ENCODE assay signal across 8 cellular contexts in genomic region chr10:127243490-127244272, GRCh38. TPM values are rescaled to one million over a fixed set of nuclear protein-coding genes. Genes with fewer than 3 reads are reported as not detected.
DNase-seq lines count a peak whose midpoint lies in the region; ATAC-seq and TF ChIP-seq lines count a peak whose summit lies in the region.

No MANE protein-coding gene starts in this region.

- no peaks in the 10 kb centered on the region for H3K79me2 ChIP-seq in HCT116 (ENCODE audit: insufficient read depth, low read length)
- H3K79me2 ChIP-seq in osteoblast (ENCODE audit: insufficient read depth, low read length): no peaks in the 10 kb centered on the region

- H3K4me1 ChIP-seq in HCT116 (ENCODE audit: control insufficient read depth in 1 of 2, insufficient read depth in 2 of 2, low read length in 2 of 2) (no peaks in the 10 kb centered on the region), osteoblast (ENCODE audit: insufficient read depth, low read length) (no peaks in the 10 kb centered on the region), sigmoid colon (no peaks in the 10 kb centered on the region)

- CTCF ChIA-PET in HCT116 (lab: Charles Lee): interaction anchor here (0.6 to 1.5 kb wide), 10 partner anchors 10 to 610 kb away, joined by 3 to 11 read pairs (median 4); no protein-coding TSS in a partner anchor

- POLR2A ChIA-PET in HCT116 (lab: Charles Lee): no interaction called here

- no peak overlapping the region for H3K9ac ChIP-seq in HCT116 (ENCODE audit: low read length)

- RAD21 ChIA-PET in HCT116 (lab: Charles Lee; ENCODE audit: low non-redundant PET in 1 of 2, low total read pairs in 2 of 2, uncharacterized antibody in 2 of 2, unreplicated experiment in 2 of 2): no interaction called here

- WGBS in sigmoid colon, 2 donors: 33 to 56% methylated on average over 4 of the region's 4 CpGs

- intact Hi-C loops in HCT116 (cut with micrococcal nuclease): loop anchor here (5.0 to 10.0 kb wide), 3 partner anchors 114 to 611 kb away; no protein-coding TSS in a partner anchor
- intact Hi-C loops in sigmoid colon (cut with DNase I): no loop called here

- H3K9me2 ChIP-seq in HCT116 (ENCODE audit: insufficient read depth): no peaks in the 10 kb centered on the region

- H3K36me3 ChIP-seq in HCT116 (ENCODE audit: control insufficient read depth in 1 of 2, insufficient read depth in 2 of 2, low read length in 2 of 2) (no peaks in the 10 kb centered on the region), osteoblast (ENCODE audit: insufficient read depth, low read length) (peaks cover 2% of the 10 kb centered on the region), sigmoid colon (peaks cover 0 to 10% (median 0%) of the 10 kb centered on the region in 4 donors)

- TF ChIP-seq POLR2A in HCT116 (IDR thresholded peaks at IDR 0.05; ENCODE audit: borderline replicate concordance, extremely low read depth, insufficient read depth, insufficient read length) (no peak), sigmoid colon (IDR thresholded peaks at IDR 0.05) (no peak)

- TF ChIP-seq CTCF in AG09319 (IDR thresholded peaks at IDR 0.05; ENCODE audit: low read depth, low read length): peak; percentile 52
- TF ChIP-seq CTCF in HCT116 (IDR thresholded peaks at IDR 0.05 in 2 of 3, conservative IDR thresholded peaks at IDR 0.05 in 1 of 3; ENCODE audit: borderline replicate concordance in 1 of 3, insufficient read depth in 1 of 3, low read depth in 2 of 3, low read length in 2 of 3): peak; percentile 55 to 96 (median 89); a peak in 5 of 6 replicates
- TF ChIP-seq CTCF in epithelial cell of proximal tubule (conservative IDR thresholded peaks at IDR 0.05; ENCODE audit: low read depth, low read length): peak; percentile 93
- TF ChIP-seq CTCF in osteoblast (IDR thresholded peaks at IDR 0.05; ENCODE audit: extremely low read depth, low read depth, low read length): peak; percentile 74
- TF ChIP-seq CTCF in coronary artery (IDR thresholded peaks at IDR 0.05): no peak
- TF ChIP-seq CTCF in sigmoid colon (IDR thresholded peaks at IDR 0.05): peak in 1 of 4 experiments; percentile 9

- no peak overlapping the region for H3K4me2 ChIP-seq in HCT116 (ENCODE audit: low read length)
- no peak overlapping the region for H3K4me2 ChIP-seq in osteoblast (ENCODE audit: insufficient read depth, low read length)

- ATAC-seq in HCT116 (peak; percentile 98), GM18511 (IDR thresholded peaks at IDR 0.05; ENCODE audit: unreplicated experiment) (no peak)

- H4K20me1 ChIP-seq in HCT116 (ENCODE audit: insufficient read depth): no peaks in the 10 kb centered on the region
- H4K20me1 ChIP-seq in osteoblast (ENCODE audit: insufficient read depth, low read length): peaks cover 8% of the 10 kb centered on the region

- TF ChIP-seq RAD21 in HCT116 (IDR thresholded peaks at IDR 0.05; ENCODE audit: low read depth): peak; percentile 57

- H2AFZ ChIP-seq in HCT116 (ENCODE audit: low read depth, low read length, poor library complexity, severe bottlenecking) (no peak overlapping the region), osteoblast (ENCODE audit: low read length) (no peak overlapping the region)

- H3K27me3 ChIP-seq in HCT116 (ENCODE audit: insufficient read depth, low read length) (no peaks in the 10 kb centered on the region), osteoblast (ENCODE audit: insufficient read depth, low read length) (no peaks in the 10 kb centered on the region), sigmoid colon (no peaks in the 10 kb centered on the region)

- no TSS peak for BruUV-seq in HCT116 (replicated peaks; lab: Mats Ljungman, UMichigan)

- no peaks in the 10 kb centered on the region for H3K9me3 ChIP-seq in HCT116 (ENCODE audit: control insufficient read depth in 1 of 2, insufficient read depth in 1 of 2, low read depth in 1 of 2, low read length in 2 of 2)
- H3K9me3 ChIP-seq in osteoblast (ENCODE audit: low read depth, low read length): no peaks in the 10 kb centered on the region
- H3K9me3 ChIP-seq in sigmoid colon: no peaks in the 10 kb centered on the region

- no peak for DNase-seq in AG09319 (ENCODE audit: extremely low read depth, low read depth)
- DNase-seq in HCT116 (ENCODE audit: low read depth, low spot score): peak; percentile 39
- DNase-seq in SKM-1 (lab: John Stamatoyannopoulos, UW; ENCODE audit: unreplicated experiment): peak; percentile 57
- DNase-seq in epithelial cell of proximal tubule (ENCODE audit: low read depth): peak; percentile 7
- DNase-seq in osteoblast (ENCODE audit: insufficient read length, low spot score, missing footprints): no peak
- no peak for DNase-seq in coronary artery (ENCODE audit: low spot score)
- no peak for DNase-seq in sigmoid colon

- H3K27ac ChIP-seq in HCT116 (ENCODE audit: low read depth, low read length): no peak overlapping the region
- H3K27ac ChIP-seq in osteoblast (ENCODE audit: low read depth, low read length): no peak overlapping the region
- no peak overlapping the region for H3K27ac ChIP-seq in coronary artery
- no peak overlapping the region for H3K27ac ChIP-seq in sigmoid colon

- TF ChIP-seq EP300 in sigmoid colon (IDR thresholded peaks at IDR 0.05): no peak

- no peak overlapping the region for H3K4me3 ChIP-seq in HCT116 (replicated peaks in 1 of 2; ENCODE audit: low read depth in 1 of 2, low read length in 2 of 2)
- no peak overlapping the region for H3K4me3 ChIP-seq in epithelial cell of proximal tubule (ENCODE audit: low read depth, low read length)
- no peak overlapping the region for H3K4me3 ChIP-seq in osteoblast (ENCODE audit: insufficient read depth, low read length)
- no peak overlapping the region for H3K4me3 ChIP-seq in coronary artery
- H3K4me3 ChIP-seq in sigmoid colon: no peak overlapping the region

TF ChIP-seq in HCT116, 20 proteins besides CTCF, POLR2A, EP300 and RAD21:
- no peak for TF ChIP-seq POLR2AphosphoS5 (IDR thresholded peaks at IDR 0.05; ENCODE audit: low read depth, low read length)
- TF ChIP-seq YY1 (IDR thresholded peaks at IDR 0.05; ENCODE audit: extremely low read depth, insufficient replicate concordance, low read depth, low read length): peak; percentile 8
TF ChIP-seq in HCT116: peak in this region for 1.

RNA-seq across cellular contexts. Expression of gene INSYN2A, which starts 47.3 kb away (rescaled TPM):
- total RNA-seq in HCT116 (2021; ENCODE audit: unreplicated experiment): not detected
- 0.04 and 0.09 TPM in 2 replicates for polyA plus RNA-seq in HCT116 (2012)
- 0.07 and 0.29 TPM in 2 replicates for total RNA-seq in epithelial cell of proximal tubule
- total RNA-seq in osteoblast: 0.29 and 0.36 TPM in 2 replicates
- 1 to 10 TPM in 2 of 4 donors, under 1 TPM in 2; 0.33 to 2.2 (median 0.94) TPM for total RNA-seq in sigmoid colon
- polyA plus RNA-seq in sigmoid colon: under 1 TPM in 2 of 3 donors, not detected in 1; 0.07 to 0.23 TPM

Comparison
In these comparisons a context has a peak if more than half of its experiments do, and no peak if none do; other contexts are left out.
1. DNase-seq: peak in HCT116 (single experiment), SKM-1 (single experiment) and epithelial cell of proximal tubule (single experiment); none in AG09319 (single experiment), osteoblast (single experiment), coronary artery (single experiment) and sigmoid colon (single experiment).